9 cellular contexts compared by ENCODE assay signal in genomic region chr5:157516626-157517325, GRCh38. TPM values are rescaled to one million over a fixed set of nuclear protein-coding genes. Genes with fewer than 3 reads are reported as not detected.
DNase-seq lines count a peak whose midpoint lies in the region; ATAC-seq and TF ChIP-seq lines count a peak whose summit lies in the region.
"Had no signal": no experiment of that assay in that cellular context is flagged by ENCODE, and none has a peak within 500 bp of the region (broad histone marks: within the 10 kb centered on the region; RNA-seq: fewer than 3 reads in every experiment).

No MANE protein-coding gene starts in this region.

- TF ChIP-seq POLR2A in vagina (IDR thresholded peaks at IDR 0.05) = no peak
- no peak for TF ChIP-seq POLR2A in GM18505 (IDR thresholded peaks at IDR 0.05; ENCODE audit: borderline replicate concordance, extremely low read depth, insufficient read depth, insufficient read length)

- peaks cover 33% of the 10 kb centered on the region for H3K4me1 Mint-ChIP-seq in activated naive CD4-positive, alpha-beta T cell treated with anti-CD3 and anti-CD28 coated beads, Interleukin-2, amount 10 ng/mL, durations not matched to agents 7 days and 5 days
- H3K4me1 Mint-ChIP-seq in mesothelial cell of epicardium = peaks cover 35% of the 10 kb centered on the region
- no peaks in the 10 kb centered on the region for H3K4me1 Mint-ChIP-seq in natural killer cell

- H3K4me3 Mint-ChIP-seq in activated naive CD4-positive, alpha-beta T cell treated with anti-CD3 and anti-CD28 coated beads, Interleukin-2, amount 10 ng/mL, durations not matched to agents 7 days and 5 days = no peak overlapping the region
- H3K4me3 Mint-ChIP-seq in mesothelial cell of epicardium (no peak overlapping the region), natural killer cell (no peak overlapping the region)

- H3K4me3 ChIP-seq in coronary artery = no peak overlapping the region
- no peak overlapping the region for H3K4me3 ChIP-seq in vagina

- no peaks in the 10 kb centered on the region for H3K27me3 ChIP-seq in vagina

- H3K9me3 ChIP-seq in vagina = no peaks in the 10 kb centered on the region

- ATAC-seq in natural killer cell (no peak), HG02678 (IDR thresholded peaks at IDR 0.05; ENCODE audit: unreplicated experiment) (no peak), GM18505 (IDR thresholded peaks at IDR 0.05; ENCODE audit: unreplicated experiment) (no peak)

- H3K27ac ChIP-seq in coronary artery = peak overlapping the region; percentile 53 to 82
- H3K27ac ChIP-seq in vagina = peak overlapping the region; percentile 71

- DNase-seq in activated naive CD4-positive, alpha-beta T cell treated with anti-CD3 and anti-CD28 coated beads, Interleukin-2, amount 10 ng/mL, durations not matched to agents 7 days and 5 days = no peak
- no peak for DNase-seq in activated naive CD4-positive, alpha-beta T cell treated with anti-CD3 and anti-CD28 coated beads, Interleukin-2, amount 50 U/mL, for 16 hours
- DNase-seq in coronary artery (ENCODE audit: low spot score) (peak; percentile 81), mesothelial cell of epicardium (ENCODE audit: low spot score in 2 of 2, unreplicated experiment in 2 of 2) (no peak), vagina (ENCODE audit: extremely low spot score in 2 of 2) (no peak), natural killer cell (no peak)
- DNase-seq: NCI-H2107 had no signal

- no peaks in the 10 kb centered on the region for H3K36me3 ChIP-seq in vagina

- TF ChIP-seq CTCF in coronary artery (IDR thresholded peaks at IDR 0.05) (no peak), mesothelial cell of epicardium (IDR thresholded peaks at IDR 0.05; ENCODE audit: unreplicated experiment) (no peak), vagina (IDR thresholded peaks at IDR 0.05) (no peak), natural killer cell (IDR thresholded peaks at IDR 0.05) (no peak)

- H3K27me3 Mint-ChIP-seq in activated naive CD4-positive, alpha-beta T cell treated with anti-CD3 and anti-CD28 coated beads, Interleukin-2, amount 10 ng/mL, durations not matched to agents 7 days and 5 days = no peaks in the 10 kb centered on the region
- H3K27me3 Mint-ChIP-seq in mesothelial cell of epicardium (ENCODE audit: low read depth) = no peaks in the 10 kb centered on the region
- peaks cover 0 to 3% of the 10 kb centered on the region in 2 donors for H3K27me3 Mint-ChIP-seq in natural killer cell (ENCODE audit: low read depth in 2 of 2)

- H3K4me1 ChIP-seq in vagina = peaks cover 36% of the 10 kb centered on the region

- no peaks in the 10 kb centered on the region for H3K9me3 Mint-ChIP-seq in activated naive CD4-positive, alpha-beta T cell treated with anti-CD3 and anti-CD28 coated beads, Interleukin-2, amount 10 ng/mL, durations not matched to agents 7 days and 5 days
- H3K9me3 Mint-ChIP-seq in mesothelial cell of epicardium (no peaks in the 10 kb centered on the region), natural killer cell (no peaks in the 10 kb centered on the region)

- H3K36me3 Mint-ChIP-seq in activated naive CD4-positive, alpha-beta T cell treated with anti-CD3 and anti-CD28 coated beads, Interleukin-2, amount 10 ng/mL, durations not matched to agents 7 days and 5 days = peaks cover 74% of the 10 kb centered on the region
- peaks cover 6% of the 10 kb centered on the region for H3K36me3 Mint-ChIP-seq in mesothelial cell of epicardium
- no peaks in the 10 kb centered on the region for H3K36me3 Mint-ChIP-seq in natural killer cell

- intact Hi-C loops in vagina (cut with DNase I) (no loop called here), natural killer cell (cut with micrococcal nuclease) (no loop called here)

- CTCF ChIA-PET in activated naive CD4-positive, alpha-beta T cell treated with anti-CD3 and anti-CD28 coated beads, Interleukin-2, amount 10 ng/mL, durations not matched to agents 7 days and 5 days (lab: Charles Lee) = interaction anchor here (0.6 to 1.2 kb wide), 3 partner anchors 17 to 226 kb away, joined by 3 read pairs; no protein-coding TSS in a partner anchor

- H3K27ac Mint-ChIP-seq in activated naive CD4-positive, alpha-beta T cell treated with anti-CD3 and anti-CD28 coated beads, Interleukin-2, amount 10 ng/mL, durations not matched to agents 7 days and 5 days = peak overlapping the region; percentile 16
- H3K27ac Mint-ChIP-seq in mesothelial cell of epicardium (peak overlapping the region; percentile 41), natural killer cell (no peak overlapping the region)

RNA-seq across cellular contexts. Expression of gene NIPAL4, which starts 56.8 kb away (rescaled TPM):
- total RNA-seq in mesothelial cell of epicardium = 0.18 to 0.49 TPM (median 0.40 TPM) in 3 replicates
- total RNA-seq in vagina = 12.0 TPM
- total RNA-seq in natural killer cell = 1 to 10 TPM in 1 of 3 donors, under 1 TPM in 1, not detected in 1; 0.39 to 1.3 TPM

RNA-seq across cellular contexts. Expression of gene ADAM19, which starts 58.8 kb away (rescaled TPM):
- total RNA-seq in mesothelial cell of epicardium (17.1 to 19.7 TPM (median 19.7 TPM) in 3 replicates), vagina (4.9 TPM), natural killer cell (10 to 100 TPM in 1 of 3 donors, 1 to 10 TPM in 2; 1.2 to 28.0 (median 4.7) TPM)

Comparison
In these comparisons a context has a peak if more than half of its experiments do, and no peak if none do; other contexts are left out.
1. H3K27ac Mint-ChIP-seq: peak in activated naive CD4-positive, alpha-beta T cell treated with anti-CD3 and anti-CD28 coated beads, Interleukin-2, amount 10 ng/mL, durations not matched to agents 7 days and 5 days (single experiment) and mesothelial cell of epicardium (single experiment); none in natural killer cell (0 of 2).